ENCODE assay signal across 15 cellular contexts in the genomic region with DNA sequence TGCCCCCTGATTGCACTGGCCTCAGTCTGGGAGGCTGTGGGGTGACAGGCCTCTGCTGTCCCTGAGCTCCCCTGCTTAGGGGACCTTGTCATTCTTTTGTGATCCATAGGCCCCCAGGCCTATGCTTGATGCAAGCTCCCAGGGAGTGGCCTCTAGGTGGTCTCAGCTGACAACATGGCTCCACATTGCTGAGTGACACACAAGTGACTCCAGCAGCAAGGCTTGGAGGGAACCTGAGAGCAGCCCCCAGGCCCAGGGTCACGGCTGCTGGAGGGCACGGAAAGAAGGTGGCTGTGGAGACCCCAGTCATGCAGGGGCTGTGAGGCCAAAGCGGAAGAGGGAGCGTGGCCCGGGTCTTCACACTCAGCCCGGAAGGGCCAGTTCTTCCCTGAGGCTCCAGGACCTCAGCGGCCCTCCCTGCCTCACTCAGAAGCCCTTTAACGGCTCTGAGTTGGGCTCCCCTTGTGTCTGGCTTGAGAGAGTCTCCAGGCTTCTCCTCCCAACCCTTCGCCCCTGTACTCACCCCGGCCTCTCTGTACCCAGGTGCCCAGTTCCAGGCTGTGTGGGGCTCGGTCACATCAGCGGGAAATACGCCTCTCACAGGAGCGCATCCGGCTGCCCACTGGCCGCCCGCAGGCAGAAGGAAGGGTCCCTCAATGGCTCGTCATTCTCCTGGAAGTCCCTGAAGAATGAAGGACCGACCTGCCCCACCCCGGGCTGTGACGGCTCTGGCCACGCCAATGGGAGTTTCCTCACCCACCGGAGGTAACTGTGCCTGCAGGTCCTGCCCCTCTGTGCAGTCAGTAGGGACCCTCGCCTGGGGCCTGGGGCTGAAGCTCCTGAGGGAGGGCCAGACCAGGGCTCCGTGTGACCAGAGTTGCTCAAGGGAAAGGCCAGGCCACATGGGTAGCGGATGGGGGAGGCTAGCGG.
"Had no signal": no experiment of that assay in that cellular context is flagged by ENCODE, and none has a peak within 500 bp of the region (broad histone marks: within the 10 kb centered on the region; RNA-seq: fewer than 3 reads in every experiment).

No MANE protein-coding gene starts in this region.

- H3K27ac Mint-ChIP-seq: activated T-helper 1 cell treated with anti-CD3 and anti-CD28 coated beads, Interleukin-12 subunit alpha, Interleukin-12 subunit beta, Interleukin-2, Interleukin-4 antibody, amounts not matched to agents 30 ng/mL and 10 ng/mL and 1 ng/mL, durations not matched to agents 14 hours and 24 hours and 36 hours; dendritic cell treated with granulocyte-macrophage colony-stimulating factor and Interleukin-4, amounts not matched to agents 40 ng/mL and 50 ng/mL, for 4 days; naive B cell; stimulated activated naive CD8-positive, alpha-beta T cell treated with anti-CD3 and anti-CD28 coated beads, Interleukin-15, Interleukin-2, amounts not matched to agents 100 ng/mL and 50 ng/mL, for 24 hours; T-helper 2 cell treated with Interferon-gamma antibody and Interleukin-4, amounts not matched to agents 5 μg/mL and 100 μg/mL, for 36 hours; type B pancreatic cell had no signal

- H3K9me3 ChIP-seq: neutrophil had no signal

- H3K27ac ChIP-seq: neutrophil, parathyroid adenoma had no signal

- DNase-seq: activated naive CD8-positive, alpha-beta T cell treated with anti-CD3 and anti-CD28 coated beads, Interleukin-2, amount 10 ng/mL, durations not matched to agents 7 days and 5 days; aorta; cerebellar nuclear complex; effector memory CD4-positive, alpha-beta T cell; foreskin fibroblast; mammary epithelial cell; naive B cell; stimulated activated CD4-positive, alpha-beta T cell treated with anti-CD3 and anti-CD28 coated beads, Interleukin-4, amount 100 ng/mL, for 1 hour had no signal

- H3K79me2 ChIP-seq: parathyroid adenoma had no signal

- H3K9ac ChIP-seq: parathyroid adenoma had no signal

- H3K36me3 Mint-ChIP-seq: activated naive CD8-positive, alpha-beta T cell treated with anti-CD3 and anti-CD28 coated beads, Interleukin-2, amount 10 ng/mL, durations not matched to agents 7 days and 5 days; naive B cell; type B pancreatic cell had no signal

- H3K4me3 Mint-ChIP-seq: activated naive CD8-positive, alpha-beta T cell treated with anti-CD3 and anti-CD28 coated beads, Interleukin-2, amount 10 ng/mL, durations not matched to agents 7 days and 5 days; activated T-helper 1 cell treated with anti-CD3 and anti-CD28 coated beads, Interleukin-12 subunit alpha, Interleukin-12 subunit beta, Interleukin-2, Interleukin-4 antibody, amounts not matched to agents 30 ng/mL and 10 ng/mL and 1 ng/mL, durations not matched to agents 14 hours and 24 hours and 36 hours; dendritic cell treated with granulocyte-macrophage colony-stimulating factor and Interleukin-4, amounts not matched to agents 40 ng/mL and 50 ng/mL, for 4 days; naive B cell; stimulated activated naive CD8-positive, alpha-beta T cell treated with anti-CD3 and anti-CD28 coated beads, Interleukin-15, Interleukin-2, amounts not matched to agents 100 ng/mL and 50 ng/mL, for 24 hours; T-helper 2 cell treated with Interferon-gamma antibody and Interleukin-4, amounts not matched to agents 5 μg/mL and 100 μg/mL, for 36 hours; type B pancreatic cell had no signal

- H3K36me3 ChIP-seq: neutrophil had no signal

- H2AFZ ChIP-seq: parathyroid adenoma had no signal

- H3K27me3 ChIP-seq: neutrophil had no signal

- H3K9me3 Mint-ChIP-seq: activated naive CD8-positive, alpha-beta T cell treated with anti-CD3 and anti-CD28 coated beads, Interleukin-2, amount 10 ng/mL, durations not matched to agents 7 days and 5 days; activated T-helper 1 cell treated with anti-CD3 and anti-CD28 coated beads, Interleukin-12 subunit alpha, Interleukin-12 subunit beta, Interleukin-2, Interleukin-4 antibody, amounts not matched to agents 30 ng/mL and 10 ng/mL and 1 ng/mL, durations not matched to agents 14 hours and 24 hours and 36 hours; dendritic cell treated with granulocyte-macrophage colony-stimulating factor and Interleukin-4, amounts not matched to agents 40 ng/mL and 50 ng/mL, for 4 days; naive B cell; stimulated activated naive CD8-positive, alpha-beta T cell treated with anti-CD3 and anti-CD28 coated beads, Interleukin-15, Interleukin-2, amounts not matched to agents 100 ng/mL and 50 ng/mL, for 24 hours; T-helper 2 cell treated with Interferon-gamma antibody and Interleukin-4, amounts not matched to agents 5 μg/mL and 100 μg/mL, for 36 hours; type B pancreatic cell had no signal

- H3K27me3 Mint-ChIP-seq: activated naive CD8-positive, alpha-beta T cell treated with anti-CD3 and anti-CD28 coated beads, Interleukin-2, amount 10 ng/mL, durations not matched to agents 7 days and 5 days; naive B cell; stimulated activated naive CD8-positive, alpha-beta T cell treated with anti-CD3 and anti-CD28 coated beads, Interleukin-15, Interleukin-2, amounts not matched to agents 100 ng/mL and 50 ng/mL, for 24 hours had no signal
